Comparison of ENCODE assay signal across 8 cellular contexts in genomic region chr12:49827351-49828099, GRCh38. TPM values are rescaled to one million over a fixed set of nuclear protein-coding genes. Genes with fewer than 3 reads are reported as not detected.
A peak's percentile ranks its signal among the peaks of the same experiment; 100 is the strongest.
DNase-seq lines count a peak whose midpoint lies in the region; ATAC-seq and TF ChIP-seq lines count a peak whose summit lies in the region.

No MANE protein-coding gene starts in this region.

- H3K27ac Mint-ChIP-seq in HFFc6 = peak overlapping the region; percentile 75
- peak overlapping the region in 1 of 2 donors; percentile 86 for H3K27ac Mint-ChIP-seq in natural killer cell

- TF ChIP-seq CTCF in HFFc6 (IDR thresholded peaks at IDR 0.05) = no peak
- TF ChIP-seq CTCF in fibroblast of the aortic adventitia (IDR thresholded peaks at IDR 0.05; ENCODE audit: insufficient read depth, low read length) = no peak
- no peak for TF ChIP-seq CTCF in natural killer cell (IDR thresholded peaks at IDR 0.05)
- TF ChIP-seq CTCF in tibial nerve (IDR thresholded peaks at IDR 0.05) = no peak

- intact Hi-C loops in natural killer cell (cut with micrococcal nuclease) = loop anchor here (1.0 kb wide), 2 partner anchors 16 to 86 kb away; partner anchors contain the start of genes BCDIN3D and TMBIM6

- H3K9me3 ChIP-seq in NT2/D1 (ENCODE audit: insufficient read depth, low read length) (no peaks in the 10 kb centered on the region), tibial nerve (no peaks in the 10 kb centered on the region)

- H3K4me1 ChIP-seq in NT2/D1 (ENCODE audit: insufficient read depth, insufficient read length) (peaks cover 25% of the 10 kb centered on the region), tibial nerve (peaks cover 0 to 60% (median 44%) of the 10 kb centered on the region in 4 donors)

- H3K27me3 Mint-ChIP-seq in HFFc6 (ENCODE audit: insufficient read depth) (peaks cover 2% of the 10 kb centered on the region; the same call in 1 of the 2 replicates), natural killer cell (ENCODE audit: low read depth in 2 of 2) (peaks cover 0 to 4% of the 10 kb centered on the region in 2 donors)

- peak overlapping the region; percentile 87 to 96 (median 92) for H3K27ac ChIP-seq in tibial nerve

- DNase-seq in DMS79 treated with DMSO at 0.1 percent for 48 hours (lab: John Stamatoyannopoulos, UW) = peak; percentile 36
- DNase-seq in HFFc6 = peak; percentile 61
- DNase-seq in NT2/D1 (ENCODE audit: low read depth, low spot score) = peak; percentile 79
- DNase-seq in activated gamma-delta T cell (lab: John Stamatoyannopoulos, UW) = peak; percentile 26
- DNase-seq in fibroblast of the aortic adventitia (ENCODE audit: low read depth) = peak; percentile 67
- no peak for DNase-seq in natural killer cell
- DNase-seq in tibial nerve (ENCODE audit: low spot score in 2 of 2) = peak in 1 of 2 donors; percentile 35
- DNase-seq in NCI-H2029 (lab: John Stamatoyannopoulos, UW) = no peak

- ATAC-seq in natural killer cell = peak in 1 of 3 donors; percentile 0

- no peak for TF ChIP-seq POLR2A in tibial nerve (IDR thresholded peaks at IDR 0.05)

- 0 to 1% methylated on average over 28 to 38 of the region's 38 CpGs for WGBS in tibial nerve, 2 donors

- TF ChIP-seq EP300 in tibial nerve (IDR thresholded peaks at IDR 0.05) = no peak

- no peaks in the 10 kb centered on the region for H3K36me3 Mint-ChIP-seq in HFFc6 (ENCODE audit: low read depth)
- H3K36me3 Mint-ChIP-seq in natural killer cell = no peaks in the 10 kb centered on the region

- H3K9ac ChIP-seq in NT2/D1 (ENCODE audit: insufficient read length, low read depth) = peak overlapping the region; percentile 94

- H3K4me3 ChIP-seq in NT2/D1 (ENCODE audit: insufficient read length, low read depth) (peak overlapping the region; percentile 81), fibroblast of the aortic adventitia (ENCODE audit: low read depth, low read length) (peak overlapping the region; percentile 90), tibial nerve (peak overlapping the region; percentile 83 to 94 (median 88))

- H3K9me3 Mint-ChIP-seq in HFFc6 = no peaks in the 10 kb centered on the region
- H3K9me3 Mint-ChIP-seq in natural killer cell = no peaks in the 10 kb centered on the region

- H3K36me3 ChIP-seq in NT2/D1 (ENCODE audit: insufficient read depth, insufficient read length, low read length) (peaks cover 30% of the 10 kb centered on the region), tibial nerve (peaks cover 0 to 4% (median 0%) of the 10 kb centered on the region in 3 donors)

- peaks cover 51% of the 10 kb centered on the region for H3K4me1 Mint-ChIP-seq in HFFc6 (ENCODE audit: low read depth)
- H3K4me1 Mint-ChIP-seq in natural killer cell = peaks cover 22 to 34% of the 10 kb centered on the region in 2 donors

- peak overlapping the region; percentile 96 for H3K4me3 Mint-ChIP-seq in HFFc6
- peak overlapping the region; percentile 93 for H3K4me3 Mint-ChIP-seq in natural killer cell

- no peaks in the 10 kb centered on the region for H3K27me3 ChIP-seq in NT2/D1 (ENCODE audit: insufficient read depth, insufficient read length)
- no peaks in the 10 kb centered on the region for H3K27me3 ChIP-seq in tibial nerve

RNA-seq across cellular contexts. Expression of gene NCKAP5L, which starts 0.7 kb away (rescaled TPM):
- total RNA-seq in HFFc6 (2021; fragmentation: NEBNext Ultra II Directional; extraction: Animal tissue kit (Norgen Biotek cat#: 25700)) = 10 to 100 TPM; 24.4 to 37.5 (median 25.0) TPM
- total RNA-seq in fibroblast of the aortic adventitia (ENCODE audit: low replicate concordance) (21.6 and 27.9 TPM in 2 replicates), natural killer cell (10 to 100 TPM; 16.7 to 19.3 (median 16.8) TPM), tibial nerve (10 to 100 TPM; 36.1 to 70.2 (median 44.7) TPM)

RNA-seq across cellular contexts. Expression of gene BCDIN3D, which starts 15.4 kb away (rescaled TPM):
- total RNA-seq in HFFc6 (2021; fragmentation: NEBNext Ultra II Directional; extraction: Animal tissue kit (Norgen Biotek cat#: 25700)) = 1 to 10 TPM; 1.5 to 2.9 (median 2.0) TPM
- total RNA-seq in fibroblast of the aortic adventitia (ENCODE audit: low replicate concordance) (0.82 and 4.5 TPM in 2 replicates), natural killer cell (1 to 10 TPM; 4.0 to 6.0 (median 4.4) TPM), tibial nerve (1 to 10 TPM; 1.2 to 4.2 (median 2.5) TPM)

Comparison
In these comparisons a context has a peak if more than half of its experiments do, and no peak if none do; other contexts are left out.
1. DNase-seq: peak in DMS79 treated with DMSO at 0.1 percent for 48 hours (single experiment), HFFc6 (single experiment), NT2/D1 (single experiment), activated gamma-delta T cell (single experiment) and fibroblast of the aortic adventitia (single experiment); none in natural killer cell (single experiment) and NCI-H2029 (single experiment).
2. Peak in every context shown above with its lines, with median percentiles within 50 percentile points of each other: H3K4me3 ChIP-seq.